Comparison of ENCODE assay signal across 1 cellular context in genomic region chr4:146054676-146055075, GRCh38.
TF ChIP-seq lines count a peak whose summit lies in the region.

No MANE protein-coding gene starts in this region.

TF ChIP-seq in H1, 55 proteins besides CTCF, POLR2A, EP300 and RAD21 (continued from another document):
- TF ChIP-seq HDAC2 (IDR thresholded peaks at IDR 0.05; ENCODE audit: borderline replicate concordance in 1 of 2, low read depth in 2 of 2, low read length in 2 of 2): no peak
